In genomic region chrX:108332281-108332680, GRCh38 we compare ENCODE assay signal across 21 cellular contexts.
DNase-seq lines count a peak whose midpoint lies in the region; ATAC-seq and TF ChIP-seq lines count a peak whose summit lies in the region.
"Had no signal": no experiment of that assay in that cellular context is flagged by ENCODE, and none has a peak within 500 bp of the region (broad histone marks: within the 10 kb centered on the region; RNA-seq: fewer than 3 reads in every experiment).

No MANE protein-coding gene starts in this region.

- DNase-seq in upper lobe of left lung: no peak
- no peak for DNase-seq in AG08396 (ENCODE audit: low spot score)
- DNase-seq in activated CD4-positive, alpha-beta T cell treated with anti-CD3 and anti-CD28 coated beads for 1 hour: no peak
- DNase-seq: activated CD4-positive, alpha-beta T cell treated with anti-CD3 and anti-CD28 coated beads, Interleukin-2, amount 50 U/mL, for 1 hour; AML-193; body of pancreas; CD8-positive, alpha-beta T cell; effector CD4-positive, alpha-beta T cell; foreskin fibroblast; H9; naive thymus-derived CD4-positive, alpha-beta T cell; NCI-H1436 treated with DMSO at 0.1 percent for 48 hours; NCI-H524; stimulated activated CD4-positive, alpha-beta T cell treated with anti-CD3 and anti-CD28 coated beads, Interleukin-4, amount 100 ng/mL, for 1 hour; stimulated activated naive CD4-positive, alpha-beta T cell treated with Interleukin-2 at 50 U/mL for 16 hours; thyroid gland had no signal

- no peak overlapping the region for H3K4me3 ChIP-seq in upper lobe of left lung
- H3K4me3 ChIP-seq: body of pancreas, smooth muscle cell, thyroid gland had no signal

- H3K4me1 ChIP-seq in upper lobe of left lung: no peaks in the 10 kb centered on the region
- H3K4me1 ChIP-seq: body of pancreas, thyroid gland had no signal

- TF ChIP-seq CTCF in upper lobe of left lung (IDR thresholded peaks at IDR 0.05): no peak

- ATAC-seq in GM19025 (IDR thresholded peaks at IDR 0.05; ENCODE audit: low read depth, unreplicated experiment) (peak; percentile 67), GM21390 (IDR thresholded peaks at IDR 0.05; ENCODE audit: unreplicated experiment) (peak; percentile 74), HG03159 (IDR thresholded peaks at IDR 0.05; ENCODE audit: unreplicated experiment) (peak; percentile 65), upper lobe of left lung (ENCODE audit: low FRiP score in 2 of 2) (no peak), HG02610 (IDR thresholded peaks at IDR 0.05; ENCODE audit: unreplicated experiment) (no peak)
- ATAC-seq: body of pancreas; CD8-positive, alpha-beta T cell; naive thymus-derived CD4-positive, alpha-beta T cell had no signal

- no peak for TF ChIP-seq EP300 in upper lobe of left lung (IDR thresholded peaks at IDR 0.05)

- WGBS in upper lobe of left lung, 2 donors: 94 to 100% methylated on average over 1 of the region's 1 CpG

- H3K9me3 ChIP-seq in upper lobe of left lung: no peaks in the 10 kb centered on the region
- H3K9me3 ChIP-seq: body of pancreas, thyroid gland had no signal

- no peak for TF ChIP-seq POLR2A in upper lobe of left lung (IDR thresholded peaks at IDR 0.05)

- no peaks in the 10 kb centered on the region for H3K27me3 ChIP-seq in upper lobe of left lung
- H3K27me3 ChIP-seq: body of pancreas, thyroid gland had no signal

- H3K27ac ChIP-seq in upper lobe of left lung: no peak overlapping the region
- H3K27ac ChIP-seq: body of pancreas, thyroid gland had no signal

- no peaks in the 10 kb centered on the region for H3K36me3 ChIP-seq in upper lobe of left lung
- H3K36me3 ChIP-seq: thyroid gland had no signal

Comparison
In these comparisons a context has a peak if more than half of its experiments do, and no peak if none do; other contexts are left out.
1. ATAC-seq: peak in GM19025 (single experiment), GM21390 (single experiment) and HG03159 (single experiment); none in upper lobe of left lung (0 of 2) and HG02610 (single experiment).